ENCODE assay signal across 6 cellular contexts in the genomic region with DNA sequence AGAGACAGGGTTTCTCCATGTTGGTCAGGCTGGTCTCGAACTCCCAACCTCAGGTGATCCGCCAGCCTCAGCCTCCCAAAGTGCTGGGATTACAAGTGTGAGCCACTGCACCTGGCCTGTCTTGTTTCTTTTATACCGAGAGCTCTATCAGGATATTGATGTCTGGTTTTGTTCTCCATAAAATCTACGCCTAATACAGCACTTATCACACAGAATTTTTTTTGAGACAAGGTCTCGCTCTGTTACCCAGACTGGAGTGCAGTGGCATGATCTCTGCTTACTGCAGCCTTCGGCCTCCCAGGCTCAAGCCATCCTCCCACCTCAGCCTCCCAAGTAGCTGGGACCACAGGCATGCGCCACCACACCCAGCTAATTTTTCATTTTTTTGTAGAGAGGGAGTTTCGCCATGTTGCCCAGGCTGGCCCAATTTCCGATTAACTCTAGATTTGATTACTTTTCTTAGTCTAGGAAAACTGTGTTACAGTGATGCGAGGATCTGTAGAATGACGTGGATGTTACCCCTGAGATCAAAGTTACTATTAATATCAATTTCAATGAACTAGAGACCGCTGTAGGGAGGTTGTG. TPM values are rescaled to one million over a fixed set of nuclear protein-coding genes. Genes with fewer than 3 reads are reported as not detected.
DNase-seq lines count a peak whose midpoint lies in the region; ATAC-seq and TF ChIP-seq lines count a peak whose summit lies in the region.
"Not testable (repeated sequence)": the region's sequence is repeated elsewhere in the genome, so short reads cannot be mapped to it uniquely, and the experiment has no call there.

No MANE protein-coding gene starts in this region.

- H3K4me3 ChIP-seq in Loucy (ENCODE audit: low read length, poor library complexity, severe bottlenecking) (peak overlapping the region; percentile 95), esophagus (ENCODE audit: low read depth in 1 of 2, low read length in 2 of 2) (peak overlapping the region; percentile 75 to 95)
- not testable (repeated sequence) for H3K4me3 ChIP-seq in mucosa of descending colon

- H3K27me3 ChIP-seq in Loucy (ENCODE audit: insufficient read depth, low read length, poor library complexity, severe bottlenecking); esophagus (ENCODE audit: control insufficient read depth in 1 of 2, insufficient read depth in 2 of 2, low read length in 2 of 2): not testable (repeated sequence)

- BruUV-seq in Calu3 (replicated peaks; lab: Mats Ljungman, UMichigan), result not testable (repeated sequence)

- H3K4me2 ChIP-seq in Loucy (ENCODE audit: low read depth, low read length, poor library complexity, severe bottlenecking), result peak overlapping the region; percentile 72

- H2AFZ ChIP-seq in Loucy (ENCODE audit: low read length), result peak overlapping the region; percentile 87

- not testable (repeated sequence) for DNase-seq in Calu3; activated naive CD4-positive, alpha-beta T cell treated with anti-CD3 and anti-CD28 coated beads for 36 hours
- DNase-seq in mucosa of descending colon, result peak in 2 of 3 donors; percentile 20 to 22

- H3K9ac ChIP-seq in Loucy (ENCODE audit: low read depth, low read length, poor library complexity, severe bottlenecking), result peak overlapping the region; percentile 90

- H3K36me3 ChIP-seq in Loucy (ENCODE audit: insufficient read depth, low read length); esophagus (ENCODE audit: control insufficient read depth in 2 of 2, insufficient read depth in 2 of 2, low read length in 1 of 2); mucosa of descending colon (ENCODE audit: low read depth): not testable (repeated sequence)

- CTCF ChIA-PET in Calu3 (lab: Charles Lee), result not testable (repeated sequence)
- CTCF ChIA-PET in activated naive CD4-positive, alpha-beta T cell treated with anti-CD3 and anti-CD28 coated beads for 36 hours (lab: Charles Lee), result interaction anchor here (1.2 to 2.7 kb wide), 7 partner anchors 22 to 259 kb away, joined by 3 to 16 read pairs (median 9); no protein-coding TSS in a partner anchor

- ATAC-seq in mucosa of descending colon, result peak; percentile 2

- H3K4me3 Mint-ChIP-seq in Calu3 (ENCODE audit: low read depth, unreplicated experiment), result peak overlapping the region; percentile 95
- peak overlapping the region; percentile 94 for H3K4me3 Mint-ChIP-seq in activated naive CD4-positive, alpha-beta T cell treated with anti-CD3 and anti-CD28 coated beads for 36 hours
- H3K4me3 Mint-ChIP-seq in stimulated activated naive CD8-positive, alpha-beta T cell treated with anti-CD3 and anti-CD28 coated beads, Interleukin-15, Interleukin-2, amounts not matched to agents 100 ng/mL and 50 ng/mL, for 24 hours, result peak overlapping the region; percentile 95

- peaks cover 19% of the 10 kb centered on the region for H3K4me1 ChIP-seq in Loucy (ENCODE audit: insufficient read depth, low read length, poor library complexity, severe bottlenecking)
- H3K4me1 ChIP-seq in esophagus (ENCODE audit: control insufficient read depth in 2 of 2, insufficient read depth in 2 of 2, low read length in 1 of 2); mucosa of descending colon (ENCODE audit: low read depth): not testable (repeated sequence)

- H3K27me3 Mint-ChIP-seq in Calu3 (ENCODE audit: unreplicated experiment); activated naive CD4-positive, alpha-beta T cell treated with anti-CD3 and anti-CD28 coated beads for 36 hours (ENCODE audit: low read depth); stimulated activated naive CD8-positive, alpha-beta T cell treated with anti-CD3 and anti-CD28 coated beads, Interleukin-15, Interleukin-2, amounts not matched to agents 100 ng/mL and 50 ng/mL, for 24 hours: not testable (repeated sequence)

- H3F3A ChIP-seq in Loucy (ENCODE audit: low read depth), result not testable (repeated sequence)

- H3K9me2 ChIP-seq in Loucy (replicated peaks; ENCODE audit: low read depth, low read length), result not testable (repeated sequence)

- WGBS in esophagus, 2 donors, result 78 to 84% methylated on average over 12 of the region's 12 CpGs

- H3K27ac ChIP-seq in esophagus (ENCODE audit: low read depth in 2 of 2, low read length in 1 of 2), result peak overlapping the region; percentile 69 to 76

- H3K36me3 Mint-ChIP-seq in Calu3 (ENCODE audit: insufficient read depth, unreplicated experiment), result peaks cover 22% of the 10 kb centered on the region
- peaks cover 15% of the 10 kb centered on the region for H3K36me3 Mint-ChIP-seq in activated naive CD4-positive, alpha-beta T cell treated with anti-CD3 and anti-CD28 coated beads for 36 hours (ENCODE audit: low read depth)
- H3K36me3 Mint-ChIP-seq in stimulated activated naive CD8-positive, alpha-beta T cell treated with anti-CD3 and anti-CD28 coated beads, Interleukin-15, Interleukin-2, amounts not matched to agents 100 ng/mL and 50 ng/mL, for 24 hours (ENCODE audit: low read depth), result peaks cover 19% of the 10 kb centered on the region

- H3K27ac Mint-ChIP-seq in Calu3 (ENCODE audit: unreplicated experiment), result peak overlapping the region; percentile 87
- peak overlapping the region; percentile 97 for H3K27ac Mint-ChIP-seq in activated naive CD4-positive, alpha-beta T cell treated with anti-CD3 and anti-CD28 coated beads for 36 hours
- H3K27ac Mint-ChIP-seq in stimulated activated naive CD8-positive, alpha-beta T cell treated with anti-CD3 and anti-CD28 coated beads, Interleukin-15, Interleukin-2, amounts not matched to agents 100 ng/mL and 50 ng/mL, for 24 hours, result peak overlapping the region; percentile 98

- TF ChIP-seq CTCF in Calu3 (IDR thresholded peaks at IDR 0.05; ENCODE audit: unreplicated experiment); Loucy (conservative IDR thresholded peaks at IDR 0.05; ENCODE audit: low read length); mucosa of descending colon (IDR thresholded peaks at IDR 0.05): not testable (repeated sequence)

- H3K9me3 Mint-ChIP-seq in Calu3 (ENCODE audit: low read depth, unreplicated experiment); activated naive CD4-positive, alpha-beta T cell treated with anti-CD3 and anti-CD28 coated beads for 36 hours; stimulated activated naive CD8-positive, alpha-beta T cell treated with anti-CD3 and anti-CD28 coated beads, Interleukin-15, Interleukin-2, amounts not matched to agents 100 ng/mL and 50 ng/mL, for 24 hours: not testable (repeated sequence)

- intact Hi-C loops in Calu3 (cut with micrococcal nuclease; ENCODE audit: unreplicated experiment); mucosa of descending colon (cut with DNase I, micrococcal nuclease): not testable (repeated sequence)
- intact Hi-C loops in activated naive CD4-positive, alpha-beta T cell treated with anti-CD3 and anti-CD28 coated beads for 36 hours (cut with micrococcal nuclease), result loop anchor here (1.0 to 2.0 kb wide), 5 partner anchors 42 to 100 kb away; a partner anchor contains a TSS

- H3K4me1 Mint-ChIP-seq in Calu3 (ENCODE audit: low read depth, unreplicated experiment), result peaks cover 13% of the 10 kb centered on the region
- peaks cover 40% of the 10 kb centered on the region for H3K4me1 Mint-ChIP-seq in activated naive CD4-positive, alpha-beta T cell treated with anti-CD3 and anti-CD28 coated beads for 36 hours (ENCODE audit: low read depth)
- H3K4me1 Mint-ChIP-seq in stimulated activated naive CD8-positive, alpha-beta T cell treated with anti-CD3 and anti-CD28 coated beads, Interleukin-15, Interleukin-2, amounts not matched to agents 100 ng/mL and 50 ng/mL, for 24 hours (ENCODE audit: low read depth), result peaks cover 41% of the 10 kb centered on the region

- H3K79me2 ChIP-seq in Loucy (ENCODE audit: insufficient read depth, low read length), result peaks cover 13% of the 10 kb centered on the region

- H3K9me3 ChIP-seq in Loucy (ENCODE audit: insufficient read depth, low read depth, low read length); esophagus (ENCODE audit: control insufficient read depth in 2 of 2, insufficient read depth in 1 of 2, low read depth in 1 of 2, low read length in 1 of 2); mucosa of descending colon: not testable (repeated sequence)

- not testable (repeated sequence) for H4K20me1 ChIP-seq in Loucy (ENCODE audit: insufficient read depth, low read length, poor library complexity, severe bottlenecking)

RNA-seq across cellular contexts. Expression of a gene that starts 0.5 kb away (rescaled TPM):
- total RNA-seq in Calu3 (2022) (110 and 111 TPM in 2 replicates), mucosa of descending colon (10 to 100 TPM; 59.1 to 79.1 (median 64.5) TPM)
- 100 to 1,000 TPM; 170 TPM for total RNA-seq in activated naive CD4-positive, alpha-beta T cell treated with anti-CD3 and anti-CD28 coated beads for 36 hours
- 100 to 1,000 TPM in 1 of 2 donors, 10 to 100 TPM in 1; 99.8 to 182 TPM for polyA plus RNA-seq in esophagus

RNA-seq across cellular contexts. Expression of a gene that starts 7.2 kb away (rescaled TPM):
- total RNA-seq in Calu3 (2022) (7.8 and 10.5 TPM in 2 replicates), mucosa of descending colon (100 to 1,000 TPM in 2 of 3 donors, 10 to 100 TPM in 1; 48.1 to 161 (median 104) TPM)
- total RNA-seq in activated naive CD4-positive, alpha-beta T cell treated with anti-CD3 and anti-CD28 coated beads for 36 hours, result 1 to 10 TPM; 1.3 to 2.1 TPM
- polyA plus RNA-seq in esophagus, result 10 to 100 TPM; 54.1 to 81.6 TPM

RNA-seq across cellular contexts. Expression of a gene that starts 13.9 kb away (rescaled TPM):
- total RNA-seq in Calu3 (2022), result 8.7 and 10.2 TPM in 2 replicates
- 1 to 10 TPM in 1 of 2 experiments, under 1 TPM in 1; 0.40 to 1.1 TPM for total RNA-seq in activated naive CD4-positive, alpha-beta T cell treated with anti-CD3 and anti-CD28 coated beads for 36 hours
- polyA plus RNA-seq in esophagus, result 1 to 10 TPM in 1 of 2 donors, under 1 TPM in 1; 0.98 to 1.5 TPM
- total RNA-seq in mucosa of descending colon, result 10 to 100 TPM in 2 of 3 donors, 1 to 10 TPM in 1; 7.6 to 13.7 (median 13.2) TPM

RNA-seq across cellular contexts. Expression of a gene that starts 42.4 kb away (rescaled TPM):
- total RNA-seq in Calu3 (2022), result 112 and 121 TPM in 2 replicates
- 10 to 100 TPM; 71.9 to 75.2 TPM for total RNA-seq in activated naive CD4-positive, alpha-beta T cell treated with anti-CD3 and anti-CD28 coated beads for 36 hours
- polyA plus RNA-seq in esophagus, result 100 to 1,000 TPM in 1 of 2 donors, 10 to 100 TPM in 1; 69.8 to 129 TPM
- 100 to 1,000 TPM; 218 to 276 (median 245) TPM for total RNA-seq in mucosa of descending colon

RNA-seq across cellular contexts. Expression of a gene that starts 53.9 kb away (rescaled TPM):
- total RNA-seq in Calu3 (2022) (0.85 and 1.0 TPM in 2 replicates), mucosa of descending colon (under 1 TPM; 0.35 to 0.66 (median 0.51) TPM)
- total RNA-seq in activated naive CD4-positive, alpha-beta T cell treated with anti-CD3 and anti-CD28 coated beads for 36 hours, result under 1 TPM; 0.69 to 0.74 TPM
- 1 to 10 TPM in 1 of 2 donors, under 1 TPM in 1; 0.31 to 1.1 TPM for polyA plus RNA-seq in esophagus
